ENCODE assay signal across 8 cellular contexts in the genomic region with DNA sequence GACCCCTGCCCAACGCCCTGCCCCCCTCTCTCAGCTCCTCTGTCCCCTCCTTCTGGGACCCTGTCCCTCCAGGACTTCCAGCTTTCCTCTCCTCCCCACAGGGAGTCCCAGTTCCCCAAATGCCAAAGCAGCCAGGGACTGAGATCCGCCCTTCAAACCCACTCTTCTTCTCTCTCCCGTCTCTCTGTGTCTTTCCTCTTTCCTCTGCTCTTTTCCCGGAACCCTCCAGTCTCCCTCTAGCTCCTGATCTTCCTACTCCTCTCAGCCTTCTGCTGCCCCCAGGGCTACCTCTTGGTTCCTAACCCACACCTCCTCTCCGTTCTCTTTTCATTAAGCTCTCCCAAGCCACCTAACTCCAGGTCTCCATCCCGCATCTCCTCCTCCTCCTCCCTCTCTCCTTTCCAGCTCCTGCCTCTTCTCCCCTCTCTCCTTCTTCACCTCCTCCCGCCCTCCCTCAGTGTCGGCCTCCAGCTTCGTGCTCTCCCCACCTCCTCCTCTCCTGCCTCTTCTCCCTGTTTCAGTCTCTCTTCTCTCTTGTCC. TPM values are rescaled to one million over a fixed set of nuclear protein-coding genes. Genes with fewer than 3 reads are reported as not detected.
A peak's percentile ranks its signal among the peaks of the same experiment; 100 is the strongest.
DNase-seq lines count a peak whose midpoint lies in the region; ATAC-seq and TF ChIP-seq lines count a peak whose summit lies in the region.

A gene (minus strand): TSS at position 536 of the 540 bp plus-strand sequence. CDS start 555 bp downstream, outside the sequence.

- H3K9me3 ChIP-seq in adipocyte (ENCODE audit: control insufficient read depth, low read length) = no peaks in the 10 kb centered on the region
- H3K9me3 ChIP-seq in iPS-18c (ENCODE audit: control insufficient read depth, insufficient read depth, low read length) = no peaks in the 10 kb centered on the region
- no peaks in the 10 kb centered on the region for H3K9me3 ChIP-seq in skeletal muscle tissue (ENCODE audit: control insufficient read depth in 3 of 3, low read length in 3 of 3)

- H3K27me3 ChIP-seq in adipocyte (replicated peaks; ENCODE audit: control insufficient read depth, insufficient read depth, low read length) = peaks cover 7% of the 10 kb centered on the region
- H3K27me3 ChIP-seq in skeletal muscle tissue (ENCODE audit: control insufficient read depth in 3 of 3, insufficient read depth in 3 of 3, low read length in 3 of 3) = no peaks in the 10 kb centered on the region

- peak; percentile 45 for DNase-seq in HK-2 (ENCODE audit: unreplicated experiment)
- DNase-seq in adipocyte (ENCODE audit: low read depth) = peak; percentile 41
- no peak for DNase-seq in putamen (ENCODE audit: low spot score)

- no peak for ATAC-seq in HG03520 (IDR thresholded peaks at IDR 0.05; ENCODE audit: unreplicated experiment)
- no peak for ATAC-seq in HG03139 (IDR thresholded peaks at IDR 0.05; ENCODE audit: unreplicated experiment)

- H3K4me1 ChIP-seq in adipocyte (ENCODE audit: control insufficient read depth, insufficient read depth, low read length) (peaks cover 18% of the 10 kb centered on the region), skeletal muscle tissue (ENCODE audit: control insufficient read depth in 3 of 3, insufficient read depth in 3 of 3, low read length in 3 of 3) (peaks cover 14 to 19% (median 16%) of the 10 kb centered on the region in 3 donors)

- TF ChIP-seq CTCF in C4-2B (conservative IDR thresholded peaks at IDR 0.05) = no peak

- peak within 1 kb of the TSS; percentile 68 for H3K4me3 ChIP-seq in adipocyte (ENCODE audit: low read length)
- H3K4me3 ChIP-seq in iPS-18c (ENCODE audit: insufficient read depth, low read depth, low read length) = peak within 1 kb of the TSS; percentile 84
- H3K4me3 ChIP-seq in skeletal muscle tissue (ENCODE audit: low read length in 3 of 3) = peak within 1 kb of the TSS; percentile 72 to 74 (median 73)

- H3K9ac ChIP-seq in adipocyte (ENCODE audit: low read length) (peak within 1 kb of the TSS; percentile 54), skeletal muscle tissue (ENCODE audit: low read depth in 1 of 3, low read length in 3 of 3) (peak within 1 kb of the TSS; percentile 69 to 82 (median 76))

- H3K36me3 ChIP-seq in adipocyte (ENCODE audit: control insufficient read depth, insufficient read depth, low read length, severe bottlenecking) (no peaks in the 10 kb centered on the region), skeletal muscle tissue (ENCODE audit: control insufficient read depth in 3 of 3, insufficient read depth in 3 of 3, low read length in 3 of 3) (no peaks in the 10 kb centered on the region)

- H3K27ac ChIP-seq in C4-2B (peak within 1 kb of the TSS; percentile 28), skeletal muscle tissue (ENCODE audit: low read depth, low read length) (peak within 1 kb of the TSS; percentile 68)

RNA-seq across cellular contexts. Expression of the gene that starts here (rescaled TPM):
- total RNA-seq in skeletal muscle tissue = 3.7 TPM
